14 cellular contexts compared by ENCODE assay signal in the genomic region with DNA sequence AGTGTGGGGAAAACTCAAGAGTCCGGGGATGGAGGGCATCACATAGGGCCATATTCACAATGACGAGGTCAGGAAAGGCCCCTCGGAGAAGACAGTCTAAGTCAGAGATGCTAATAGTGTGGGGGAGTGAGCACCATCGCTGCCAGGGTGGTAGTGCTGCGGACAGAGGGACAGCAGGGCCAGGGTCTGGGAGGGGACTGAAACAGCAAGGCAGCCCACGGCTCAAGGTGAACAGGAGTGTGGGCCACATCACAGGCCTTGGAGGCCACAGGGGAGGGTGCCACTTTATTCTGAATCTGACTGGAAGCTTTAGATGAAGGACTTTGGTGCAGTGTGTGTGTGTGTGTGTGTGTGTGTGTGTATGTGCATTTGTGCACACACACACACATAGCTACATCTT.
DNase-seq lines count a peak whose midpoint lies in the region; ATAC-seq, FAIRE-seq and TF ChIP-seq lines count a peak whose summit lies in the region.
"Had no signal": no experiment of that assay in that cellular context is flagged by ENCODE, and none has a peak within 500 bp of the region (broad histone marks: within the 10 kb centered on the region; RNA-seq: fewer than 3 reads in every experiment).

No MANE protein-coding gene starts in this region.

- H2AFZ ChIP-seq in H1 (ENCODE audit: low read length) (no peak overlapping the region), neural progenitor cell (replicated peaks) (no peak overlapping the region)

- no peak overlapping the region for H3K4me2 ChIP-seq in H1 (ENCODE audit: insufficient read depth in 1 of 2, low read depth in 2 of 2, low read length in 2 of 2)
- no peak overlapping the region for H3K4me2 ChIP-seq in neural progenitor cell

- ATAC-seq in Right ventricle myocardium inferior: no peak
- no peak for ATAC-seq in heart right ventricle
- no peak for ATAC-seq in upper lobe of right lung
- no peak for ATAC-seq in stimulated activated naive B cell treated with anti-CD40 and anti-IgM and Interleukin-4, amounts not matched to agents 10 μg/mL and 1 μg/mL and 100 μg/mL, for 72 hours (replicated peaks)

- H3K27ac ChIP-seq in heart right ventricle (no peak overlapping the region), H1 (ENCODE audit: low read depth, low read length) (no peak overlapping the region), neural progenitor cell (no peak overlapping the region), upper lobe of right lung (no peak overlapping the region)
- no peak overlapping the region for H3K27ac ChIP-seq in CD4-positive, alpha-beta memory T cell (ENCODE audit: low read depth, low read length)
- H3K27ac ChIP-seq: 22Rv1 had no signal

- DNase-seq in Right ventricle myocardium inferior (ENCODE audit: missing footprints) (peak; percentile 7), heart right ventricle (no peak), H1 (ENCODE audit: low read depth in 1 of 2, low spot score in 2 of 2) (no peak), neural progenitor cell (ENCODE audit: low spot score) (no peak), upper lobe of right lung (peak; percentile 51), RPMI8226 (no peak)
- no peak for DNase-seq in stimulated activated naive B cell treated with anti-CD40 and anti-IgM and Interleukin-4, amounts not matched to agents 10 μg/mL and 1 μg/mL and 100 μg/mL, for 72 hours
- DNase-seq in CD4-positive, alpha-beta memory T cell: no peak
- DNase-seq: CD8-positive, alpha-beta memory T cell; GF-D8; HCEC 1CT had no signal

- FAIRE-seq in H1 (lab: Jason Lieb, UNC): no peak
- FAIRE-seq: GM19239 had no signal

- H3K4me1 Mint-ChIP-seq in neural progenitor cell: peaks cover 15% of the 10 kb centered on the region
- H3K4me1 Mint-ChIP-seq in stimulated activated naive B cell treated with anti-CD40 and anti-IgM and Interleukin-4, amounts not matched to agents 10 μg/mL and 1 μg/mL and 100 μg/mL, for 72 hours: peaks cover 3 to 5% of the 10 kb centered on the region in 2 donors
- peaks cover 0 to 2% (median 0%) of the 10 kb centered on the region in 4 donors for H3K4me1 Mint-ChIP-seq in CD4-positive, alpha-beta memory T cell
- H3K4me1 Mint-ChIP-seq: CD8-positive, alpha-beta memory T cell had no signal

- no peak for TF ChIP-seq EP300 in H1 (IDR thresholded peaks at IDR 0.05; ENCODE audit: borderline replicate concordance in 1 of 2, low read depth in 2 of 2, low read length in 2 of 2)

- H2BK12ac ChIP-seq in H1 (ENCODE audit: low read depth, low read length): 0 out of 2 replicates have a peak overlapping the region, but pooled peaks have one; percentile 39

- no peak overlapping the region for H2BK120ac ChIP-seq in H1 (replicated peaks; ENCODE audit: low read depth, low read length)

- H3K23ac ChIP-seq in H1 (ENCODE audit: insufficient read length): no peak overlapping the region

- H2BK20ac ChIP-seq in H1 (ENCODE audit: low read length): no peak overlapping the region

- no peaks in the 10 kb centered on the region for H3K36me3 Mint-ChIP-seq in neural progenitor cell
- no peaks in the 10 kb centered on the region for H3K36me3 Mint-ChIP-seq in stimulated activated naive B cell treated with anti-CD40 and anti-IgM and Interleukin-4, amounts not matched to agents 10 μg/mL and 1 μg/mL and 100 μg/mL, for 72 hours
- H3K36me3 Mint-ChIP-seq in CD4-positive, alpha-beta memory T cell: no peaks in the 10 kb centered on the region
- H3K36me3 Mint-ChIP-seq: CD14-positive monocyte; CD8-positive, alpha-beta memory T cell had no signal

- no peak overlapping the region for H4K91ac ChIP-seq in H1 (replicated peaks; ENCODE audit: insufficient read length, low read length)

- no peaks in the 10 kb centered on the region; the same call in 1 of the 2 replicates for H3K23me2 ChIP-seq in H1 (ENCODE audit: low read depth, low read length)

- peaks cover 5% of the 10 kb centered on the region for H3K9me3 Mint-ChIP-seq in neural progenitor cell
- no peaks in the 10 kb centered on the region for H3K9me3 Mint-ChIP-seq in stimulated activated naive B cell treated with anti-CD40 and anti-IgM and Interleukin-4, amounts not matched to agents 10 μg/mL and 1 μg/mL and 100 μg/mL, for 72 hours
- no peaks in the 10 kb centered on the region for H3K9me3 Mint-ChIP-seq in CD4-positive, alpha-beta memory T cell
- H3K9me3 Mint-ChIP-seq: CD14-positive monocyte had no signal

- H3K9ac ChIP-seq in H1 (replicated peaks in 1 of 4; ENCODE audit: extremely low read depth in 1 of 4, low read depth in 3 of 4, low read length in 3 of 4) (no peak overlapping the region), neural progenitor cell (no peak overlapping the region)

- H4K8ac ChIP-seq in H1 (ENCODE audit: extremely low read depth, insufficient read depth, low read length): no peak overlapping the region

- no peak overlapping the region for H4K5ac ChIP-seq in H1 (ENCODE audit: insufficient read length, low read depth, low read length)

- H2AK5ac ChIP-seq in H1 (ENCODE audit: low read depth, low read length): no peak overlapping the region

- H3K4me3 ChIP-seq in heart right ventricle (no peak overlapping the region), H1 (ENCODE audit: extremely low read depth in 1 of 4, insufficient read depth in 2 of 4, low read depth in 3 of 4, low read length in 4 of 4) (no peak overlapping the region), neural progenitor cell (no peak overlapping the region), upper lobe of right lung (no peak overlapping the region)
- H3K4me3 ChIP-seq in CD4-positive, alpha-beta memory T cell (ENCODE audit: low read length in 2 of 2): no peak overlapping the region

- no peak for TF ChIP-seq POLR2A in H1 (IDR thresholded peaks at IDR 0.05; ENCODE audit: control extremely low read depth in 1 of 2, low read depth in 2 of 2, low read length in 2 of 2)

- H3K9me3 ChIP-seq in heart right ventricle: no peaks in the 10 kb centered on the region
- H3K9me3 ChIP-seq in H1 (ENCODE audit: insufficient read depth in 2 of 2, low read depth in 1 of 2, low read length in 1 of 2): no peaks in the 10 kb centered on the region
- no peaks in the 10 kb centered on the region for H3K9me3 ChIP-seq in neural progenitor cell (ENCODE audit: low read depth)
- H3K9me3 ChIP-seq in upper lobe of right lung: no peaks in the 10 kb centered on the region
- H3K9me3 ChIP-seq in CD4-positive, alpha-beta memory T cell (ENCODE audit: control insufficient read depth in 1 of 2, low read length in 2 of 2): no peaks in the 10 kb centered on the region

- H3K4ac ChIP-seq in H1 (replicated peaks; ENCODE audit: insufficient read length, low read depth, low read length): no peak overlapping the region

- TF ChIP-seq CTCF in heart right ventricle (IDR thresholded peaks at IDR 0.05) (no peak), H1 (IDR thresholded peaks at IDR 0.05; ENCODE audit: control extremely low read depth in 1 of 3, insufficient read depth in 1 of 3, low read depth in 1 of 3, low read length in 3 of 3) (no peak), neural progenitor cell (IDR thresholded peaks at IDR 0.05) (no peak), upper lobe of right lung (IDR thresholded peaks at IDR 0.05) (no peak)

- H3K36me3 ChIP-seq in heart right ventricle (no peaks in the 10 kb centered on the region), H1 (ENCODE audit: control insufficient read depth in 2 of 4, insufficient read depth in 4 of 4, low read length in 3 of 4) (no peaks in the 10 kb centered on the region), neural progenitor cell (no peaks in the 10 kb centered on the region), upper lobe of right lung (no peaks in the 10 kb centered on the region)
- no peaks in the 10 kb centered on the region for H3K36me3 ChIP-seq in CD4-positive, alpha-beta memory T cell (ENCODE audit: insufficient read depth, low read length)

- no peak overlapping the region for H2BK5ac ChIP-seq in H1 (ENCODE audit: low read depth, low read length)

- H3K27me3 ChIP-seq in heart right ventricle (peaks cover 0 to 19% (median 6%) of the 10 kb centered on the region in 7 donors), H1 (replicated peaks in 1 of 4; ENCODE audit: control insufficient read depth in 3 of 4, extremely low read depth in 1 of 4, insufficient read depth in 3 of 4, low read length in 3 of 4) (peaks cover 0 to 2% (median 0%) of the 10 kb centered on the region in 4 experiments; a peak in 2 of 7 replicates), neural progenitor cell (no peaks in the 10 kb centered on the region), upper lobe of right lung (no peaks in the 10 kb centered on the region)
- no peaks in the 10 kb centered on the region for H3K27me3 ChIP-seq in CD4-positive, alpha-beta memory T cell (ENCODE audit: insufficient read depth, low read length)

- no peaks in the 10 kb centered on the region for H3K79me1 ChIP-seq in H1 (ENCODE audit: low read depth, low read length)

- H3K79me2 ChIP-seq in H1 (ENCODE audit: control insufficient read depth in 1 of 2, insufficient read depth in 2 of 2, low read length in 2 of 2) (no peaks in the 10 kb centered on the region), neural progenitor cell (ENCODE audit: low read depth) (no peaks in the 10 kb centered on the region)

- POLR2A ChIA-PET in H1 (lab: Charles Lee; ENCODE audit: partially characterized antibody): no interaction called here
- POLR2A ChIA-PET in CD4-positive, alpha-beta memory T cell (lab: Charles Lee; ENCODE audit: partially characterized antibody): no interaction called here

- no peak overlapping the region for H2BK15ac ChIP-seq in H1 (ENCODE audit: low read length)

- TF ChIP-seq RAD21 in H1 (IDR thresholded peaks at IDR 0.05 in 1 of 2, conservative IDR thresholded peaks at IDR 0.05 in 1 of 2; ENCODE audit: low read depth in 2 of 2, low read length in 2 of 2): no peak

- no peak overlapping the region for H3K18ac ChIP-seq in H1 (ENCODE audit: extremely low read depth, low read length)

- H3K56ac ChIP-seq in H1 (replicated peaks; ENCODE audit: insufficient read length, low read depth, low read length): peak overlapping the region; percentile 48

- peaks cover 0 to 11% (median 0%) of the 10 kb centered on the region in 9 donors for H3K4me1 ChIP-seq in heart right ventricle
- peaks cover 0 to 4% (median 2%) of the 10 kb centered on the region in 4 experiments; a peak in 3 of 7 replicates for H3K4me1 ChIP-seq in H1 (replicated peaks in 1 of 4; ENCODE audit: control insufficient read depth in 3 of 4, insufficient read depth in 4 of 4, low read length in 3 of 4)
- no peaks in the 10 kb centered on the region for H3K4me1 ChIP-seq in neural progenitor cell
- no peaks in the 10 kb centered on the region for H3K4me1 ChIP-seq in upper lobe of right lung
- no peaks in the 10 kb centered on the region for H3K4me1 ChIP-seq in CD4-positive, alpha-beta memory T cell (ENCODE audit: insufficient read depth, low read length)

- H3K14ac ChIP-seq in H1 (ENCODE audit: insufficient read length): no peak overlapping the region

- no peaks in the 10 kb centered on the region for H3F3A ChIP-seq in neural progenitor cell (ENCODE audit: low read depth)

- H4K20me1 ChIP-seq in H1 (replicated peaks in 1 of 2; ENCODE audit: control insufficient read depth in 1 of 2, insufficient read depth in 2 of 2, low read length in 2 of 2) (no peaks in the 10 kb centered on the region), neural progenitor cell (ENCODE audit: low read depth) (no peaks in the 10 kb centered on the region)

- intact Hi-C loops in Right ventricle myocardium inferior (cut with DNase I) (no loop called here), heart right ventricle (cut with DNase I) (no loop called here), upper lobe of right lung (cut with DNase I) (no loop called here)
- intact Hi-C loops in CD4-positive, alpha-beta memory T cell (cut with micrococcal nuclease): no loop called here

- no peak overlapping the region for H3K4me3 Mint-ChIP-seq in neural progenitor cell
- H3K4me3 Mint-ChIP-seq in stimulated activated naive B cell treated with anti-CD40 and anti-IgM and Interleukin-4, amounts not matched to agents 10 μg/mL and 1 μg/mL and 100 μg/mL, for 72 hours: no peak overlapping the region
- H3K4me3 Mint-ChIP-seq in CD4-positive, alpha-beta memory T cell: no peak overlapping the region
- H3K4me3 Mint-ChIP-seq: CD14-positive monocyte; CD8-positive, alpha-beta memory T cell had no signal

- 96 to 98% methylated on average over 6 of the region's 6 CpGs for WGBS in heart right ventricle, 2 donors
- WGBS in H1 (ENCODE audit: extremely low coverage in 1 of 2, insufficient coverage in 1 of 2, insufficient read length in 1 of 2, insufficient replicate concordance in 2 of 2, low coverage in 1 of 2, low lambda C conversion rate in 2 of 2, missing lambda C conversion rate in 1 of 2), 2 experiments: 80% methylated on average over 6 of the region's 6 CpGs; no CpG with 5 or more reads in 1 of the 2 experiments

- H3K27ac Mint-ChIP-seq in neural progenitor cell: peak overlapping the region; percentile 30
- H3K27ac Mint-ChIP-seq in stimulated activated naive B cell treated with anti-CD40 and anti-IgM and Interleukin-4, amounts not matched to agents 10 μg/mL and 1 μg/mL and 100 μg/mL, for 72 hours: no peak overlapping the region
- H3K27ac Mint-ChIP-seq in CD4-positive, alpha-beta memory T cell: no peak overlapping the region
- H3K27ac Mint-ChIP-seq: CD8-positive, alpha-beta memory T cell had no signal

- CTCF ChIA-PET in H1 (lab: Charles Lee; ENCODE audit: partially characterized antibody): interaction anchor here (1.2 to 5.2 kb wide), 7 partner anchors 9 to 83 kb away, joined by 3 to 23 read pairs (median 6); no protein-coding TSS in a partner anchor
- CTCF ChIA-PET in CD4-positive, alpha-beta memory T cell (lab: Charles Lee; ENCODE audit: partially characterized antibody): no interaction called here

- peaks cover 25% of the 10 kb centered on the region for H3K27me3 Mint-ChIP-seq in neural progenitor cell (ENCODE audit: insufficient read depth, low read depth)
- H3K27me3 Mint-ChIP-seq in stimulated activated naive B cell treated with anti-CD40 and anti-IgM and Interleukin-4, amounts not matched to agents 10 μg/mL and 1 μg/mL and 100 μg/mL, for 72 hours: peaks cover 4 to 10% of the 10 kb centered on the region in 2 donors
- H3K27me3 Mint-ChIP-seq in CD4-positive, alpha-beta memory T cell: peaks cover 2 to 12% of the 10 kb centered on the region in 2 donors

Comparison
In these comparisons a context has a peak if more than half of its experiments do, and no peak if none do; other contexts are left out.
1. DNase-seq: peak in Right ventricle myocardium inferior (single experiment) and upper lobe of right lung (single experiment); none in heart right ventricle (0 of 2), H1 (0 of 2), neural progenitor cell (single experiment), stimulated activated naive B cell treated with anti-CD40 and anti-IgM and Interleukin-4, amounts not matched to agents 10 μg/mL and 1 μg/mL and 100 μg/mL, for 72 hours (single experiment), RPMI8226 (single experiment) and CD4-positive, alpha-beta memory T cell (0 of 5).